22 cellular contexts compared by ENCODE assay signal in the genomic region with DNA sequence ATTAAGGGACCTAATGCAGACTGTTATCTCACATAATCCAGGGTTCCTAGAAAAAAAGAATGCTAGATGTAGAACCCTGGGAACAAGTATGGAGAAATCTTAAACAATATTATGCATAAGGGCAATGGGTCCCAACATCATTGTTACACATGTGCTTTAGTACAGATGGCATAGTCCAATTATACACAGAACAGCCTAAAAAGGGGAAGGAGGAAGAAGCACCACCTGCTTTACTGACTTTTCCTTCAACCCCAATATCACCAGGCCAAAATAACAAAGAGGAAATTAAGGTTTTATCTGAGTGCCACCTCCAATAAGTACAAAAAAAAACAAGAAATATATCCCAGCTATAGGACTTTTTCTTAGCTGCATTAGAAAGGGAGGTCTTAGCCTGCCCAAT.
"Had no signal": no experiment of that assay in that cellular context is flagged by ENCODE, and none has a peak within 500 bp of the region (broad histone marks: within the 10 kb centered on the region; RNA-seq: fewer than 3 reads in every experiment).

No MANE protein-coding gene starts in this region.

- H3K27ac Mint-ChIP-seq: dendritic cell treated with granulocyte-macrophage colony-stimulating factor and Interleukin-4, amounts not matched to agents 40 ng/mL and 50 ng/mL, for 4 days; effector memory CD8-positive, alpha-beta T cell; endodermal cell had no signal

- DNase-seq: colonic mucosa; cortex of kidney; effector CD8-positive, alpha-beta T cell; effector memory CD8-positive, alpha-beta T cell; endodermal cell; esophagus squamous epithelium; foreskin fibroblast; foreskin melanocyte; gastrocnemius medialis; glutamatergic neuron; head of caudate nucleus; heart right ventricle; hippocampal formation; left cardiac atrium; left lung; left ventricle myocardium superior; lower lobe of right lung; mesendoderm; midbrain; naive thymus-derived CD4-positive, alpha-beta T cell had no signal

- H3K27me3 Mint-ChIP-seq: dendritic cell treated with granulocyte-macrophage colony-stimulating factor and Interleukin-4, amounts not matched to agents 40 ng/mL and 50 ng/mL, for 4 days; effector memory CD8-positive, alpha-beta T cell; naive thymus-derived CD4-positive, alpha-beta T cell had no signal

- H3K4me1 Mint-ChIP-seq: endodermal cell had no signal

- H3K9me3 Mint-ChIP-seq: dendritic cell treated with granulocyte-macrophage colony-stimulating factor and Interleukin-4, amounts not matched to agents 40 ng/mL and 50 ng/mL, for 4 days; effector memory CD8-positive, alpha-beta T cell; endodermal cell had no signal

- ATAC-seq: effector memory CD8-positive, alpha-beta T cell; esophagus mucosa; gastrocnemius medialis; heart right ventricle; left cardiac atrium; left lung; left ventricle myocardium superior; lower lobe of right lung; naive thymus-derived CD4-positive, alpha-beta T cell had no signal

- H3K4me3 Mint-ChIP-seq: dendritic cell treated with granulocyte-macrophage colony-stimulating factor and Interleukin-4, amounts not matched to agents 40 ng/mL and 50 ng/mL, for 4 days; effector memory CD8-positive, alpha-beta T cell; endodermal cell; naive thymus-derived CD4-positive, alpha-beta T cell had no signal
